Comparison of ENCODE assay signal across 16 cellular contexts in genomic region chr1:245990315-245991022, GRCh38.
A peak's percentile ranks its signal among the peaks of the same experiment; 100 is the strongest.
DNase-seq lines count a peak whose midpoint lies in the region; ATAC-seq and TF ChIP-seq lines count a peak whose summit lies in the region.
"Had no signal": no experiment of that assay in that cellular context is flagged by ENCODE, and none has a peak within 500 bp of the region (broad histone marks: within the 10 kb centered on the region; RNA-seq: fewer than 3 reads in every experiment).

No MANE protein-coding gene starts in this region.

- intact Hi-C loops in left lung (cut with DNase I) = no loop called here

- TF ChIP-seq CTCF in left lung (IDR thresholded peaks at IDR 0.05) = no peak

- H3K9me3 ChIP-seq in left lung = no peaks in the 10 kb centered on the region
- H3K9me3 ChIP-seq: BE2C, body of pancreas, right lobe of liver had no signal

- no peaks in the 10 kb centered on the region for H3K27me3 ChIP-seq in left lung
- H3K27me3 ChIP-seq: BE2C, body of pancreas, right lobe of liver had no signal

- peaks cover 0 to 9% of the 10 kb centered on the region in 2 donors for H3K4me1 ChIP-seq in left lung
- H3K4me1 ChIP-seq: body of pancreas, right lobe of liver had no signal

- no peaks in the 10 kb centered on the region for H3K36me3 ChIP-seq in left lung
- H3K36me3 ChIP-seq: BE2C, right lobe of liver had no signal

- peak; percentile 96 for ATAC-seq in GM19025 (IDR thresholded peaks at IDR 0.05; ENCODE audit: low read depth, unreplicated experiment)
- peak; percentile 48 for ATAC-seq in HG02884 (IDR thresholded peaks at IDR 0.05; ENCODE audit: unreplicated experiment)
- ATAC-seq in left lung = no peak
- ATAC-seq in HG02642 (IDR thresholded peaks at IDR 0.05; ENCODE audit: poor library complexity, unreplicated experiment) = no peak
- ATAC-seq: activated CD4-positive, alpha-beta T cell treated with anti-CD3 and anti-CD28 coated beads for 36 hours; body of pancreas had no signal

- peak; percentile 63 for DNase-seq in MV-4-11 (lab: John Stamatoyannopoulos, UW)
- DNase-seq in renal cortical epithelial cell (ENCODE audit: low read depth) = peak; percentile 38
- DNase-seq in DMS79 (lab: John Stamatoyannopoulos, UW) = no peak
- DNase-seq in left lung = no peak
- DNase-seq: activated CD4-positive, alpha-beta T cell treated with anti-CD3 and anti-CD28 coated beads for 36 hours; activated naive CD4-positive, alpha-beta T cell treated with anti-CD3 and anti-CD28 coated beads, Interleukin-2, amount 50 U/mL, for 16 hours; BE2C; mesenchymal stem cell; NCI-H1092 treated with DMSO at 0.1 percent for 48 hours; right lobe of liver; SHP77 had no signal

- no peak overlapping the region for H3K4me3 ChIP-seq in left lung
- H3K4me3 ChIP-seq: body of pancreas, right lobe of liver had no signal

- no peak overlapping the region for H3K27ac ChIP-seq in left lung
- H3K27ac ChIP-seq: body of pancreas, epithelial cell of prostate, right lobe of liver had no signal

Comparison
In these comparisons a context has a peak if more than half of its experiments do, and no peak if none do; other contexts are left out.
1. ATAC-seq: peak in GM19025 (single experiment) and HG02884 (single experiment); none in left lung (single experiment) and HG02642 (single experiment).
2. DNase-seq: peak in MV-4-11 (single experiment) and renal cortical epithelial cell (single experiment); none in DMS79 (single experiment) and left lung (0 of 2).